20 cellular contexts compared by ENCODE assay signal in genomic region chr16:89510526-89510925, GRCh38. TPM values are rescaled to one million over a fixed set of nuclear protein-coding genes. Genes with fewer than 3 reads are reported as not detected.
DNase-seq lines count a peak whose midpoint lies in the region; TF ChIP-seq lines count a peak whose summit lies in the region.
"Had no signal": no experiment of that assay in that cellular context is flagged by ENCODE, and none has a peak within 500 bp of the region (broad histone marks: within the 10 kb centered on the region; RNA-seq: fewer than 3 reads in every experiment).

No MANE protein-coding gene starts in this region.

- H3K9me3 Mint-ChIP-seq in Caco-2 (ENCODE audit: unreplicated experiment) (no peaks in the 10 kb centered on the region), mesothelial cell of epicardium (no peaks in the 10 kb centered on the region)
- no peaks in the 10 kb centered on the region for H3K9me3 Mint-ChIP-seq in activated naive CD8-positive, alpha-beta T cell (ENCODE audit: low read depth)

- peaks cover 59% of the 10 kb centered on the region for H3K36me3 Mint-ChIP-seq in Caco-2 (ENCODE audit: insufficient read depth, unreplicated experiment)
- no peaks in the 10 kb centered on the region for H3K36me3 Mint-ChIP-seq in activated naive CD8-positive, alpha-beta T cell
- H3K36me3 Mint-ChIP-seq in mesothelial cell of epicardium = peaks cover 12% of the 10 kb centered on the region

- H3K27ac ChIP-seq in BLaER1 treated with 17β-estradiol and CSF1 and Interleukin-3, amounts not matched to agents 10 nM and 100 nM = no peak overlapping the region; a peak in 1 of 22 replicates
- no peak overlapping the region for H3K27ac ChIP-seq in esophagus muscularis mucosa (replicated peaks in 1 of 4)
- H3K27ac ChIP-seq: HL-60 had no signal

- H4K20me1 ChIP-seq in BLaER1 treated with 17β-estradiol and CSF1 and Interleukin-3, amounts not matched to agents 10 nM and 100 nM = peaks cover 0 to 53% (median 23%) of the 10 kb centered on the region in 11 experiments; a peak in 18 of 22 replicates

- peaks cover 43 to 52% (median 49%) of the 10 kb centered on the region in 10 experiments for H3K4me1 ChIP-seq in BLaER1 treated with 17β-estradiol and CSF1 and Interleukin-3, amounts not matched to agents 10 nM and 100 nM
- H3K4me1 ChIP-seq in Caco-2 (peaks cover 22% of the 10 kb centered on the region), esophagus muscularis mucosa (peaks cover 27 to 37% (median 35%) of the 10 kb centered on the region in 4 donors)

- CTCF ChIA-PET in Caco-2 (lab: Charles Lee) = interaction anchor here (0.6 to 0.9 kb wide), 2 partner anchors 108 to 217 kb away, joined by 4 to 6 read pairs; no protein-coding TSS in a partner anchor

- no peak for TF ChIP-seq CTCF in Caco-2 (IDR thresholded peaks at IDR 0.05; ENCODE audit: insufficient read depth in 1 of 2, low read depth in 1 of 2, low read length in 1 of 2, severe bottlenecking in 1 of 2, unreplicated experiment in 1 of 2)
- no peak for TF ChIP-seq CTCF in mesothelial cell of epicardium (IDR thresholded peaks at IDR 0.05; ENCODE audit: unreplicated experiment)
- no peak for TF ChIP-seq CTCF in esophagus muscularis mucosa (IDR thresholded peaks at IDR 0.05)

- no peaks in the 10 kb centered on the region for H3K27me3 ChIP-seq in BLaER1 treated with 17β-estradiol and CSF1 and Interleukin-3, amounts not matched to agents 10 nM and 100 nM
- H3K27me3 ChIP-seq in Caco-2 (replicated peaks; ENCODE audit: control insufficient read depth, insufficient read depth, low read length) = no peaks in the 10 kb centered on the region
- H3K27me3 ChIP-seq in esophagus muscularis mucosa = no peaks in the 10 kb centered on the region

- H3K4me3 Mint-ChIP-seq in Caco-2 (ENCODE audit: unreplicated experiment) (peak overlapping the region; percentile 95), mesothelial cell of epicardium (peak overlapping the region; percentile 93)
- H3K4me3 Mint-ChIP-seq in activated naive CD8-positive, alpha-beta T cell = peak overlapping the region; percentile 38

- no peak overlapping the region for H3K4me3 ChIP-seq in BLaER1 treated with 17β-estradiol and CSF1 and Interleukin-3, amounts not matched to agents 10 nM and 100 nM
- H3K4me3 ChIP-seq in Caco-2 (ENCODE audit: low read depth, low read length) (no peak overlapping the region), esophagus muscularis mucosa (no peak overlapping the region)
- H3K4me3 ChIP-seq: skin epidermis had no signal

- H3K27me3 Mint-ChIP-seq in Caco-2 (ENCODE audit: insufficient read depth, unreplicated experiment) = no peaks in the 10 kb centered on the region
- no peaks in the 10 kb centered on the region for H3K27me3 Mint-ChIP-seq in activated naive CD8-positive, alpha-beta T cell
- H3K27me3 Mint-ChIP-seq in mesothelial cell of epicardium (ENCODE audit: low read depth) = no peaks in the 10 kb centered on the region

- no peak for TF ChIP-seq EP300 in esophagus muscularis mucosa (IDR thresholded peaks at IDR 0.05)

- peaks cover 51 to 55% (median 53%) of the 10 kb centered on the region in 11 experiments for H3K36me3 ChIP-seq in BLaER1 treated with 17β-estradiol and CSF1 and Interleukin-3, amounts not matched to agents 10 nM and 100 nM
- H3K36me3 ChIP-seq in Caco-2 (ENCODE audit: control insufficient read depth, insufficient read depth, low read length) (peaks cover 8% of the 10 kb centered on the region), esophagus muscularis mucosa (peaks cover 35 to 54% (median 49%) of the 10 kb centered on the region in 4 donors)

- POLR2A ChIA-PET in Caco-2 (lab: Charles Lee) = no interaction called here

- no peak for TF ChIP-seq POLR2A in esophagus muscularis mucosa (IDR thresholded peaks at IDR 0.05; ENCODE audit: low read depth)

- no peaks in the 10 kb centered on the region for H3K9me3 ChIP-seq in BLaER1 treated with 17β-estradiol and CSF1 and Interleukin-3, amounts not matched to agents 10 nM and 100 nM (replicated peaks in 1 of 11)
- H3K9me3 ChIP-seq in Caco-2 = no peaks in the 10 kb centered on the region
- no peaks in the 10 kb centered on the region for H3K9me3 ChIP-seq in esophagus muscularis mucosa

- peak overlapping the region in 10 of 11 experiments; percentile 9 to 97 (median 55); a peak in 16 of 22 replicates for H3K9ac ChIP-seq in BLaER1 treated with 17β-estradiol and CSF1 and Interleukin-3, amounts not matched to agents 10 nM and 100 nM

- 89% methylated on average over 9 of the region's 9 CpGs for WGBS in esophagus muscularis mucosa

- BruUV-seq in Caco-2 (replicated peaks; lab: Mats Ljungman, UMichigan) = no TSS peak

- H3K4me2 ChIP-seq in BLaER1 treated with 17β-estradiol and CSF1 and Interleukin-3, amounts not matched to agents 10 nM and 100 nM = peak overlapping the region in 10 of 11 experiments; percentile 2 to 100 (median 92); a peak in 10 of 22 replicates

- H3K4me1 Mint-ChIP-seq in Caco-2 (ENCODE audit: low read depth, unreplicated experiment) (peaks cover 3% of the 10 kb centered on the region), mesothelial cell of epicardium (peaks cover 20% of the 10 kb centered on the region)
- peaks cover 21% of the 10 kb centered on the region for H3K4me1 Mint-ChIP-seq in activated naive CD8-positive, alpha-beta T cell (ENCODE audit: low read depth)

- DNase-seq in Caco-2 (no peak), mesothelial cell of epicardium (ENCODE audit: low spot score in 2 of 2, unreplicated experiment in 2 of 2) (no peak), RKO (ENCODE audit: low spot score) (no peak), occipital lobe (lab: John Stamatoyannopoulos, UW) (no peak), esophagus muscularis mucosa (ENCODE audit: extremely low spot score) (no peak)
- DNase-seq: activated CD4-positive, CD25-positive, alpha-beta regulatory T cell; AML-193; caudate nucleus; DMS 273 treated with DMSO at 0.1 percent for 48 hours; GDM1; HCEC 1CT; left ventricle myocardium superior; MM.1S; NCI-H1694 treated with DMSO at 0.1 percent for 48 hours; NCI-H446; stimulated activated CD4-positive, alpha-beta T cell treated with anti-CD3 and anti-CD28 coated beads, Interleukin-2, amount 100 ng/mL, for 48 hours had no signal

- intact Hi-C loops in Caco-2 (cut with micrococcal nuclease; ENCODE audit: unreplicated experiment) = no loop called here
- intact Hi-C loops in esophagus muscularis mucosa (cut with DNase I) = no loop called here

- H3K27ac Mint-ChIP-seq in Caco-2 (ENCODE audit: unreplicated experiment) (no peak overlapping the region), mesothelial cell of epicardium (peak overlapping the region; percentile 25)
- no peak overlapping the region for H3K27ac Mint-ChIP-seq in activated naive CD8-positive, alpha-beta T cell

RNA-seq across cellular contexts. Expression of gene SPG7, which starts 2.3 kb away (rescaled TPM):
- total RNA-seq in Caco-2 (2022) (159 and 178 TPM in 2 replicates), mesothelial cell of epicardium (186 to 199 TPM (median 187 TPM) in 3 replicates), occipital lobe (78.1 TPM), esophagus muscularis mucosa (10 to 100 TPM; 58.8 to 94.3 (median 83.3) TPM)

RNA-seq across cellular contexts. Expression of gene ANKRD11, which starts 20.2 kb away (rescaled TPM):
- 297 TPM in 2 replicates for total RNA-seq in Caco-2 (2022)
- 230 to 247 TPM (median 233 TPM) in 3 replicates for total RNA-seq in mesothelial cell of epicardium
- total RNA-seq in occipital lobe = 27.5 TPM
- 100 to 1,000 TPM in 3 of 4 donors, 10 to 100 TPM in 1; 60.8 to 119 (median 105) TPM for total RNA-seq in esophagus muscularis mucosa

RNA-seq across cellular contexts. Expression of gene RPL13, which starts 50.0 kb away (rescaled TPM):
- total RNA-seq in Caco-2 (2022) (2,846 and 2,897 TPM in 2 replicates), mesothelial cell of epicardium (2,065 to 2,192 TPM (median 2,184 TPM) in 3 replicates), occipital lobe (2,357 TPM), esophagus muscularis mucosa (1,000 to 10,000 TPM; 4,039 to 6,804 (median 5,312) TPM)

Comparison
In these comparisons a context has a peak if more than half of its experiments do, and no peak if none do; other contexts are left out.
1. H3K4me3 Mint-ChIP-seq: peak in every context shown above with its lines; median percentile 95 in Caco-2; 93 in mesothelial cell of epicardium; 38 in activated naive CD8-positive, alpha-beta T cell.